In genomic region chr1:31784356-31785019, GRCh38 we compare ENCODE assay signal across 18 cellular contexts. TPM values are rescaled to one million over a fixed set of nuclear protein-coding genes. Genes with fewer than 3 reads are reported as not detected.
DNase-seq lines count a peak whose midpoint lies in the region; ATAC-seq and TF ChIP-seq lines count a peak whose summit lies in the region.
"Had no signal": no experiment of that assay in that cellular context is flagged by ENCODE, and none has a peak within 500 bp of the region (broad histone marks: within the 10 kb centered on the region; RNA-seq: fewer than 3 reads in every experiment).

No MANE protein-coding gene starts in this region.

- DNase-seq in activated effector memory CD4-positive, alpha-beta T cell treated with anti-CD3 and anti-CD28 coated beads, Interleukin-2, amount 50 U/mL, for 16 hours, result peak; percentile 42
- DNase-seq in activated effector memory CD4-positive, alpha-beta T cell treated with Interleukin-2 at 50 U/mL for 16 hours, result no peak
- DNase-seq in WTC11 (ENCODE audit: low spot score), result peak; percentile 5
- DNase-seq in memory B cell (ENCODE audit: low spot score in 2 of 2), result no peak
- no peak for DNase-seq in substantia nigra (lab: John Stamatoyannopoulos, UW)
- DNase-seq in NCI-H2171 (lab: John Stamatoyannopoulos, UW), result no peak
- no peak for DNase-seq in DMS79 (lab: John Stamatoyannopoulos, UW)
- DNase-seq: activated CD4-positive, CD25-positive, alpha-beta regulatory T cell; C1 segment of cervical spinal cord; central memory CD4-positive, alpha-beta T cell; effector CD8-positive, alpha-beta T cell; IMR-90; NCI-H187 treated with DMSO at 0.1 percent for 48 hours had no signal

- POLR2A ChIA-PET in WTC11 (lab: Charles Lee), result no interaction called here

- H3K4me3 Mint-ChIP-seq in WTC11, result no peak overlapping the region
- H3K4me3 Mint-ChIP-seq in memory B cell, result peak overlapping the region; percentile 32
- H3K4me3 Mint-ChIP-seq: activated T-helper 17 cell treated with anti-CD3 and anti-CD28 coated beads, Interleukin-2, amount 50 U/mL, for 72 hours; T-helper 1 cell treated with Interleukin-12 subunit alpha and Interleukin-12 subunit beta and Interleukin-4 antibody, amounts not matched to agents 30 μg/mL and 1 μg/mL, for 36 hours had no signal

- H3K9me3 Mint-ChIP-seq in WTC11, result no peaks in the 10 kb centered on the region
- H3K9me3 Mint-ChIP-seq in memory B cell, result no peaks in the 10 kb centered on the region
- H3K9me3 Mint-ChIP-seq: activated T-helper 17 cell treated with anti-CD3 and anti-CD28 coated beads, Interleukin-2, amount 50 U/mL, for 72 hours; T-helper 1 cell treated with Interleukin-12 subunit alpha and Interleukin-12 subunit beta and Interleukin-4 antibody, amounts not matched to agents 30 μg/mL and 1 μg/mL, for 36 hours had no signal

- no peak for ATAC-seq in WTC11
- ATAC-seq in memory B cell (ENCODE audit: low read depth), result no peak
- no peak for ATAC-seq in GM19395 (IDR thresholded peaks at IDR 0.05; ENCODE audit: unreplicated experiment)
- ATAC-seq: activated T-helper 17 cell treated with anti-CD3 and anti-CD28 coated beads, Interleukin-2, amount 50 U/mL, for 72 hours had no signal

- TF ChIP-seq CTCF in WTC11 (IDR thresholded peaks at IDR 0.05), result no peak

- H3K36me3 Mint-ChIP-seq in WTC11 (no peaks in the 10 kb centered on the region), memory B cell (no peaks in the 10 kb centered on the region)

- H3K27me3 Mint-ChIP-seq in WTC11 (ENCODE audit: low read depth), result 0 out of 2 replicates have a peak, but pooled peaks cover 2% of the 10 kb centered on the region
- H3K27me3 Mint-ChIP-seq in memory B cell, result no peaks in the 10 kb centered on the region
- H3K27me3 Mint-ChIP-seq: activated T-helper 17 cell treated with anti-CD3 and anti-CD28 coated beads, Interleukin-2, amount 50 U/mL, for 72 hours had no signal

- CTCF ChIA-PET in WTC11 (lab: Charles Lee), result interaction anchor here (1.1 to 2.2 kb wide), 2 partner anchors 19 to 39 kb away, joined by 3 to 5 read pairs; no protein-coding TSS in a partner anchor

- peak overlapping the region; percentile 33 for H3K27ac ChIP-seq in substantia nigra (ENCODE audit: low read depth, low read length, poor library complexity, severe bottlenecking)

- no peak overlapping the region for H3K27ac Mint-ChIP-seq in WTC11
- peak overlapping the region; percentile 82 for H3K27ac Mint-ChIP-seq in memory B cell
- H3K27ac Mint-ChIP-seq: activated T-helper 17 cell treated with anti-CD3 and anti-CD28 coated beads, Interleukin-2, amount 50 U/mL, for 72 hours; progenitor cell of endocrine pancreas; T-helper 1 cell treated with Interleukin-12 subunit alpha and Interleukin-12 subunit beta and Interleukin-4 antibody, amounts not matched to agents 30 μg/mL and 1 μg/mL, for 36 hours had no signal

- H3K4me1 Mint-ChIP-seq in WTC11 (peaks cover 43% of the 10 kb centered on the region), memory B cell (peaks cover 27% of the 10 kb centered on the region)

TF ChIP-seq in WTC11, 78 proteins besides CTCF, POLR2A, EP300 and RAD21 (continues in another document):
- TF ChIP-seq, protein P1, sequence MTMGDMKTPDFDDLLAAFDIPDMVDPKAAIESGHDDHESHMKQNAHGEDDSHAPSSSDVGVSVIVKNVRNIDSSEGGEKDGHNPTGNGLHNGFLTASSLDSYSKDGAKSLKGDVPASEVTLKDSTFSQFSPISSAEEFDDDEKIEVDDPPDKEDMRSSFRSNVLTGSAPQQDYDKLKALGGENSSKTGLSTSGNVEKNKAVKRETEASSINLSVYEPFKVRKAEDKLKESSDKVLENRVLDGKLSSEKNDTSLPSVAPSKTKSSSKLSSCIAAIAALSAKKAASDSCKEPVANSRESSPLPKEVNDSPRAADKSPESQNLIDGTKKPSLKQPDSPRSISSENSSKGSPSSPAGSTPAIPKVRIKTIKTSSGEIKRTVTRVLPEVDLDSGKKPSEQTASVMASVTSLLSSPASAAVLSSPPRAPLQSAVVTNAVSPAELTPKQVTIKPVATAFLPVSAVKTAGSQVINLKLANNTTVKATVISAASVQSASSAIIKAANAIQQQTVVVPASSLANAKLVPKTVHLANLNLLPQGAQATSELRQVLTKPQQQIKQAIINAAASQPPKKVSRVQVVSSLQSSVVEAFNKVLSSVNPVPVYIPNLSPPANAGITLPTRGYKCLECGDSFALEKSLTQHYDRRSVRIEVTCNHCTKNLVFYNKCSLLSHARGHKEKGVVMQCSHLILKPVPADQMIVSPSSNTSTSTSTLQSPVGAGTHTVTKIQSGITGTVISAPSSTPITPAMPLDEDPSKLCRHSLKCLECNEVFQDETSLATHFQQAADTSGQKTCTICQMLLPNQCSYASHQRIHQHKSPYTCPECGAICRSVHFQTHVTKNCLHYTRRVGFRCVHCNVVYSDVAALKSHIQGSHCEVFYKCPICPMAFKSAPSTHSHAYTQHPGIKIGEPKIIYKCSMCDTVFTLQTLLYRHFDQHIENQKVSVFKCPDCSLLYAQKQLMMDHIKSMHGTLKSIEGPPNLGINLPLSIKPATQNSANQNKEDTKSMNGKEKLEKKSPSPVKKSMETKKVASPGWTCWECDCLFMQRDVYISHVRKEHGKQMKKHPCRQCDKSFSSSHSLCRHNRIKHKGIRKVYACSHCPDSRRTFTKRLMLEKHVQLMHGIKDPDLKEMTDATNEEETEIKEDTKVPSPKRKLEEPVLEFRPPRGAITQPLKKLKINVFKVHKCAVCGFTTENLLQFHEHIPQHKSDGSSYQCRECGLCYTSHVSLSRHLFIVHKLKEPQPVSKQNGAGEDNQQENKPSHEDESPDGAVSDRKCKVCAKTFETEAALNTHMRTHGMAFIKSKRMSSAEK (CRISPR knock-in tag; IDR thresholded peaks at IDR 0.05; ENCODE audit: borderline replicate concordance), result no peak
- no peak for TF ChIP-seq PREB (CRISPR knock-in tag; IDR thresholded peaks at IDR 0.05; ENCODE audit: borderline replicate concordance)
- TF ChIP-seq AFF4 (CRISPR knock-in tag; IDR thresholded peaks at IDR 0.05; ENCODE audit: borderline replicate concordance), result no peak
- TF ChIP-seq RELA (CRISPR knock-in tag; IDR thresholded peaks at IDR 0.05; ENCODE audit: borderline replicate concordance), result no peak
- no peak for TF ChIP-seq ZBTB43 (CRISPR knock-in tag; IDR thresholded peaks at IDR 0.05)
- no peak for TF ChIP-seq JUN (CRISPR knock-in tag; IDR thresholded peaks at IDR 0.05)
- no peak for TF ChIP-seq E2F1 (CRISPR knock-in tag; IDR thresholded peaks at IDR 0.05)
- no peak for TF ChIP-seq ZNF396 (CRISPR knock-in tag; IDR thresholded peaks at IDR 0.05; ENCODE audit: borderline replicate concordance)
- TF ChIP-seq TEAD1 (CRISPR knock-in tag; IDR thresholded peaks at IDR 0.05), result no peak

RNA-seq across cellular contexts. Expression of gene ADGRB2, which starts 20.3 kb away (rescaled TPM):
- total RNA-seq in WTC11 (2021), result 29.6 to 39.3 TPM (median 30.1 TPM) in 3 replicates

RNA-seq across cellular contexts. Expression of gene SPOCD1, which starts 31.3 kb away (rescaled TPM):
- 3.0 to 4.9 TPM (median 3.7 TPM) in 3 replicates for total RNA-seq in WTC11 (2021)
- total RNA-seq: activated CD8-positive, alpha-beta memory T cell treated with anti-CD3 and anti-CD28 coated beads for 36 hours had no signal

Comparison
In these comparisons a context has a peak if more than half of its experiments do, and no peak if none do; other contexts are left out.
1. DNase-seq: peak in activated effector memory CD4-positive, alpha-beta T cell treated with anti-CD3 and anti-CD28 coated beads, Interleukin-2, amount 50 U/mL, for 16 hours (single experiment) and WTC11 (single experiment); none in activated effector memory CD4-positive, alpha-beta T cell treated with Interleukin-2 at 50 U/mL for 16 hours (single experiment), memory B cell (0 of 2), substantia nigra (0 of 49), NCI-H2171 (single experiment) and DMS79 (single experiment).